Comparison of ENCODE assay signal across 16 cellular contexts in the genomic region with DNA sequence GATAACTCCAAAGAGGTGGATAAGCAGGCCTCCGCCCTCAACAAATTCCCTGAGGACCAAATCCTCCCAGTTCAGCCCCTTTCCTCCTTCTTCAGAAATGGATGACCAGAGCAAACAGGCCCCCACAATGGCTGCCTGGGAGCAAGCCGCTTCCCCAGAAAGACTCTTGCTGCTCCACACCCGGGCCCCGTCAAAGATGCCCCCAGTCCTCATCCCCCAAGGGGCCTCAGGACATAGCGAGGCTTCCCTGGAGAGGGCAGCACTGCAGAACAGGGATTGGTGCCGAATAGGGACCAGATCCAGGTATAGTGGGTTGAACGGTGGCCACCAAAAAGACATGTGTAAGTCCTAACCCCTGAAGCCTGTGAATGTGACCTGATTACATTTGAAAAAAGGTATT.
DNase-seq lines count a peak whose midpoint lies in the region; ATAC-seq, FAIRE-seq and TF ChIP-seq lines count a peak whose summit lies in the region.
"Had no signal": no experiment of that assay in that cellular context is flagged by ENCODE, and none has a peak within 500 bp of the region (broad histone marks: within the 10 kb centered on the region; RNA-seq: fewer than 3 reads in every experiment).

No MANE protein-coding gene starts in this region.

- peaks cover 59% of the 10 kb centered on the region for H3K4me1 Mint-ChIP-seq in activated CD8-positive, alpha-beta T cell treated with anti-CD3 and anti-CD28 coated beads, Interleukin-2, amount 10 ng/mL, durations not matched to agents 7 days and 5 days (ENCODE audit: low read depth)

- H2AFZ ChIP-seq in HepG2 (ENCODE audit: low read length) (no peak overlapping the region), keratinocyte (ENCODE audit: control insufficient read depth, low read length) (no peak overlapping the region)

- CTCF ChIA-PET in HepG2 (lab: Yijun Ruan, JAX; ENCODE audit: low intra/inter-chr PET ratio, low total read pairs), result no interaction called here
- CTCF ChIA-PET in activated CD8-positive, alpha-beta T cell treated with anti-CD3 and anti-CD28 coated beads, Interleukin-2, amount 10 ng/mL, durations not matched to agents 7 days and 5 days (lab: Charles Lee), result no interaction called here

- WGBS in HepG2 (ENCODE audit: low lambda C conversion rate), result 18% methylated on average over 6 of the region's 7 CpGs
- WGBS in right lobe of liver (ENCODE audit: insufficient coverage, low coverage, low lambda C conversion rate, missing lambda C conversion rate), result 43% methylated on average over 2 of the region's 7 CpGs

- FAIRE-seq in HepG2 (lab: Jason Lieb, UNC) (no peak), keratinocyte (lab: Jason Lieb, UNC) (no peak)

- peak overlapping the region; percentile 69 for H3K27ac Mint-ChIP-seq in activated CD8-positive, alpha-beta T cell treated with anti-CD3 and anti-CD28 coated beads, Interleukin-2, amount 10 ng/mL, durations not matched to agents 7 days and 5 days

- H3K79me2 ChIP-seq in HepG2 (ENCODE audit: insufficient read depth, low read length) (no peaks in the 10 kb centered on the region), keratinocyte (ENCODE audit: control insufficient read depth, insufficient read depth, low read length) (no peaks in the 10 kb centered on the region)

- no peaks in the 10 kb centered on the region for H4K20me1 ChIP-seq in HepG2 (ENCODE audit: insufficient read depth, low read length)
- no peaks in the 10 kb centered on the region for H4K20me1 ChIP-seq in keratinocyte (ENCODE audit: control insufficient read depth, extremely low read depth, insufficient read depth, low read length)

- H3K9me3 ChIP-seq in HepG2 (ENCODE audit: low read length), result no peaks in the 10 kb centered on the region
- H3K9me3 ChIP-seq in right lobe of liver, result no peaks in the 10 kb centered on the region
- H3K9me3 ChIP-seq in keratinocyte (ENCODE audit: control insufficient read depth, low read depth, low read length), result no peaks in the 10 kb centered on the region
- H3K9me3 ChIP-seq: psoas muscle, tibial artery had no signal

- H3K4me3 ChIP-seq in HepG2 (replicated peaks in 1 of 3; ENCODE audit: insufficient read depth in 1 of 3, low read depth in 2 of 3, low read length in 3 of 3), result no peak overlapping the region
- H3K4me3 ChIP-seq in right lobe of liver, result no peak overlapping the region
- no peak overlapping the region for H3K4me3 ChIP-seq in keratinocyte (ENCODE audit: control insufficient read depth in 2 of 3, extremely low read depth in 1 of 3, insufficient read depth in 2 of 3, low read depth in 1 of 3, low read length in 3 of 3)
- H3K4me3 ChIP-seq: cardiac muscle cell, psoas muscle, tibial artery had no signal

- intact Hi-C loops in HepG2 (cut with micrococcal nuclease; ENCODE audit: unreplicated experiment), result no loop called here
- intact Hi-C loops in right lobe of liver (cut with DNase I), result no loop called here

- H3K27me3 ChIP-seq in HepG2 (ENCODE audit: control insufficient read depth in 1 of 2, insufficient read depth in 2 of 2, low read length in 2 of 2) (peaks cover 0 to 8% of the 10 kb centered on the region in 2 experiments; a peak in 2 of 5 replicates), right lobe of liver (no peaks in the 10 kb centered on the region), keratinocyte (ENCODE audit: control insufficient read depth, extremely low read depth, insufficient read depth, low read length) (no peaks in the 10 kb centered on the region)
- H3K27me3 ChIP-seq: cardiac muscle cell, tibial artery had no signal

- no peaks in the 10 kb centered on the region for H3K36me3 Mint-ChIP-seq in activated CD8-positive, alpha-beta T cell treated with anti-CD3 and anti-CD28 coated beads, Interleukin-2, amount 10 ng/mL, durations not matched to agents 7 days and 5 days (ENCODE audit: low read depth)

- H3K4me1 ChIP-seq in HepG2 (ENCODE audit: insufficient read depth, low read length) (no peaks in the 10 kb centered on the region), right lobe of liver (no peaks in the 10 kb centered on the region), keratinocyte (ENCODE audit: control insufficient read depth, extremely low read depth, insufficient read depth, low read length) (peaks cover 55% of the 10 kb centered on the region)
- H3K4me1 ChIP-seq: psoas muscle had no signal

- no peak overlapping the region for H3K4me3 Mint-ChIP-seq in activated CD8-positive, alpha-beta T cell treated with anti-CD3 and anti-CD28 coated beads, Interleukin-2, amount 10 ng/mL, durations not matched to agents 7 days and 5 days

- POLR2A ChIA-PET in HepG2 (lab: Yijun Ruan, JAX), result no interaction called here
- POLR2A ChIA-PET in activated CD8-positive, alpha-beta T cell treated with anti-CD3 and anti-CD28 coated beads, Interleukin-2, amount 10 ng/mL, durations not matched to agents 7 days and 5 days (lab: Charles Lee), result no interaction called here

- TF ChIP-seq POLR2A in HepG2 (IDR thresholded peaks at IDR 0.05; ENCODE audit: insufficient read depth in 1 of 2, low read depth in 2 of 2, low read length in 2 of 2), result no peak
- no peak for TF ChIP-seq POLR2A in right lobe of liver (IDR thresholded peaks at IDR 0.05)

- H3K9ac ChIP-seq in HepG2 (ENCODE audit: insufficient read depth, low read depth, low read length) (no peak overlapping the region), keratinocyte (ENCODE audit: control insufficient read depth, extremely low read depth, insufficient read depth, low read length) (no peak overlapping the region)

- in situ Hi-C loops in HepG2 (cut with HindIII; ENCODE audit: extremely low pct_ligation_motif_present, low pct_unique_long_range_greater_than_20kb), result no loop called here

- H3K36me3 ChIP-seq in HepG2 (replicated peaks in 1 of 2; ENCODE audit: control insufficient read depth in 1 of 2, insufficient read depth in 2 of 2, low read length in 2 of 2), result no peaks in the 10 kb centered on the region
- no peaks in the 10 kb centered on the region for H3K36me3 ChIP-seq in right lobe of liver
- H3K36me3 ChIP-seq in keratinocyte (ENCODE audit: control insufficient read depth in 2 of 2, extremely low read depth in 1 of 2, insufficient read depth in 2 of 2, low read length in 2 of 2), result no peaks in the 10 kb centered on the region
- H3K36me3 ChIP-seq: cardiac muscle cell, tibial artery had no signal

- no peaks in the 10 kb centered on the region for H3K9me3 Mint-ChIP-seq in activated CD8-positive, alpha-beta T cell treated with anti-CD3 and anti-CD28 coated beads, Interleukin-2, amount 10 ng/mL, durations not matched to agents 7 days and 5 days (ENCODE audit: insufficient read depth)

- H3K27ac ChIP-seq in HepG2 (ENCODE audit: extremely low read length, insufficient read depth, low read length) (no peak overlapping the region), right lobe of liver (no peak overlapping the region), keratinocyte (ENCODE audit: control insufficient read depth, insufficient read depth, low read length) (peak overlapping the region; percentile 70)
- H3K27ac ChIP-seq: cardiac muscle cell, psoas muscle, tibial artery had no signal

- no peaks in the 10 kb centered on the region for H3K27me3 Mint-ChIP-seq in activated CD8-positive, alpha-beta T cell treated with anti-CD3 and anti-CD28 coated beads, Interleukin-2, amount 10 ng/mL, durations not matched to agents 7 days and 5 days (ENCODE audit: low read depth)

- DNase-seq in HepG2 (ENCODE audit: low spot score), result no peak
- DNase-seq in right lobe of liver, result no peak
- DNase-seq in activated CD8-positive, alpha-beta T cell treated with anti-CD3 and anti-CD28 coated beads, Interleukin-2, amount 10 ng/mL, durations not matched to agents 7 days and 5 days, result no peak
- no peak for DNase-seq in keratinocyte (ENCODE audit: low read depth, low spot score)
- DNase-seq in DMS 273 (lab: John Stamatoyannopoulos, UW; ENCODE audit: unreplicated experiment), result no peak
- DNase-seq: activated CD4-positive, alpha-beta T cell treated with anti-CD3 and anti-CD28 coated beads, Interleukin-2, amount 50 U/mL, for 4 hours; Karpas-422; NCI-H1694 treated with DMSO at 0.1 percent for 48 hours; NCI-H524 treated with DMSO at 0.1 percent for 48 hours; T-helper 9 cell had no signal

- H3K4me2 ChIP-seq in HepG2 (ENCODE audit: low read depth, low read length) (no peak overlapping the region), keratinocyte (ENCODE audit: control insufficient read depth, extremely low read depth, insufficient read depth, low read depth, low read length) (peak overlapping the region; percentile 2)

- peak; percentile 30; the same call in 1 of the 2 replicates for TF ChIP-seq CTCF in HepG2 (CRISPR knock-in tag; IDR thresholded peaks at IDR 0.05)
- no peak for TF ChIP-seq CTCF in right lobe of liver (IDR thresholded peaks at IDR 0.05)
- TF ChIP-seq CTCF in keratinocyte (optimal IDR thresholded peaks at IDR 0.05 in 1 of 3, IDR thresholded peaks at IDR 0.05 in 1 of 3, conservative IDR thresholded peaks at IDR 0.05 in 1 of 3; ENCODE audit: extremely low read depth in 1 of 3, insufficient read depth in 2 of 3, low read length in 3 of 3), result no peak

- no TSS peak for BruUV-seq in HepG2 (replicated peaks; lab: Mats Ljungman, UMichigan)

- ATAC-seq in HepG2 (peak; percentile 79), right lobe of liver (no peak), GM21381 (IDR thresholded peaks at IDR 0.05; ENCODE audit: unreplicated experiment) (no peak), HG03354 (IDR thresholded peaks at IDR 0.05; ENCODE audit: poor library complexity, severe bottlenecking, unreplicated experiment) (no peak), HG02763 (IDR thresholded peaks at IDR 0.05; ENCODE audit: unreplicated experiment) (no peak)
- no peak for ATAC-seq in activated CD8-positive, alpha-beta T cell treated with anti-CD3 and anti-CD28 coated beads, Interleukin-2, amount 10 ng/mL, durations not matched to agents 7 days and 5 days

- dilution Hi-C loops in keratinocyte (cut with MboI; ENCODE audit: extremely low pct_ligation_motif_present, low sequenced_read_pairs), result no loop called here

- H3K9me1 ChIP-seq in keratinocyte (ENCODE audit: control insufficient read depth, extremely low read depth, insufficient read depth, low read length), result no peaks in the 10 kb centered on the region

- TF ChIP-seq EP300 in HepG2 (IDR thresholded peaks at IDR 0.05; ENCODE audit: low read depth in 2 of 2, low read length in 2 of 2) (no peak), HepG2 (CRISPR knock-in tag; IDR thresholded peaks at IDR 0.05; ENCODE audit: borderline replicate concordance) (no peak)

- TF ChIP-seq RAD21 in HepG2 (CRISPR knock-in tag; IDR thresholded peaks at IDR 0.05), result no peak

TF ChIP-seq in HepG2, 621 proteins besides CTCF, POLR2A, EP300 and RAD21:
- TF ChIP-seq STAG1 (CRISPR knock-in tag; IDR thresholded peaks at IDR 0.05) (peak; percentile 54), MEIS1 (CRISPR knock-in tag; IDR thresholded peaks at IDR 0.05; ENCODE audit: borderline replicate concordance) (no peak)
